1 cellular context compared by ENCODE assay signal in genomic region chr5:134965271-134965825, GRCh38.
TF ChIP-seq lines count a peak whose summit lies in the region.

No MANE protein-coding gene starts in this region.

TF ChIP-seq in HepG2, 621 proteins besides CTCF, POLR2A, EP300 and RAD21 (continued from another document and continues in another):
- TF ChIP-seq BCLAF1 (IDR thresholded peaks at IDR 0.05) (no peak), ZNF3 (CRISPR knock-in tag; IDR thresholded peaks at IDR 0.05) (no peak), ZBTB37 (CRISPR knock-in tag; IDR thresholded peaks at IDR 0.05) (no peak), FOXP4 (CRISPR knock-in tag; IDR thresholded peaks at IDR 0.05) (0 out of 2 replicates have a peak, but pooled peaks have one; percentile 33), ZBTB7A (CRISPR knock-in tag; IDR thresholded peaks at IDR 0.05) (no peak), HCFC1 (IDR thresholded peaks at IDR 0.05; ENCODE audit: low read depth, low read length) (no peak), HOXA7 (CRISPR knock-in tag; IDR thresholded peaks at IDR 0.05) (no peak), PHB2 (IDR thresholded peaks at IDR 0.05; ENCODE audit: partially characterized antibody) (no peak), MBNL3 (CRISPR knock-in tag; conservative IDR thresholded peaks at IDR 0.05) (no peak), PCBP1 (IDR thresholded peaks at IDR 0.05; ENCODE audit: borderline replicate concordance, low read depth, low read length) (no peak), SALL1 (CRISPR knock-in tag; IDR thresholded peaks at IDR 0.05) (peak; percentile 64), SIX1 (CRISPR knock-in tag; IDR thresholded peaks at IDR 0.05; ENCODE audit: borderline replicate concordance) (no peak), SIX4 (CRISPR knock-in tag; IDR thresholded peaks at IDR 0.05) (no peak), FLYWCH1 (CRISPR knock-in tag; IDR thresholded peaks at IDR 0.05) (no peak), NCOA2 (CRISPR knock-in tag; IDR thresholded peaks at IDR 0.05) (no peak), SRSF4 (IDR thresholded peaks at IDR 0.05; ENCODE audit: low read depth, low read length, poor library complexity, severe bottlenecking) (no peak), ATF7 (IDR thresholded peaks at IDR 0.05) (no peak), ATF7 (CRISPR knock-in tag; IDR thresholded peaks at IDR 0.05) (no peak), YY1 (IDR thresholded peaks at IDR 0.05; ENCODE audit: insufficient read depth, insufficient replicate concordance, low read depth, low read length) (no peak), ZBTB49 (CRISPR knock-in tag; IDR thresholded peaks at IDR 0.05; ENCODE audit: borderline replicate concordance) (no peak), SP2 (CRISPR knock-in tag; IDR thresholded peaks at IDR 0.05) (no peak), ZNF34 (CRISPR knock-in tag; IDR thresholded peaks at IDR 0.05; ENCODE audit: borderline replicate concordance) (no peak), CREB1 (IDR thresholded peaks at IDR 0.05) (no peak), CREB1 (CRISPR knock-in tag; IDR thresholded peaks at IDR 0.05) (no peak), PITX1 (CRISPR knock-in tag; IDR thresholded peaks at IDR 0.05) (peak; percentile 59; the same call in 1 of the 2 replicates), ZNF776 (CRISPR knock-in tag; IDR thresholded peaks at IDR 0.05) (no peak), ATF7-NPFF (CRISPR knock-in tag; IDR thresholded peaks at IDR 0.05; ENCODE audit: low read depth) (no peak), FOSL1 (CRISPR knock-in tag; IDR thresholded peaks at IDR 0.05; ENCODE audit: borderline replicate concordance) (no peak), CENPBD1 (CRISPR knock-in tag; IDR thresholded peaks at IDR 0.05; ENCODE audit: borderline replicate concordance, low read depth) (no peak), ZNF274 (CRISPR knock-in tag; IDR thresholded peaks at IDR 0.05) (no peak), RAD51 (IDR thresholded peaks at IDR 0.05; ENCODE audit: borderline replicate concordance) (no peak), RXRA (CRISPR knock-in tag; IDR thresholded peaks at IDR 0.05) (no peak), ZNF354B (CRISPR knock-in tag; IDR thresholded peaks at IDR 0.05) (no peak), ZNF343 (CRISPR knock-in tag; IDR thresholded peaks at IDR 0.05) (no peak), CC2D1A (CRISPR knock-in tag; IDR thresholded peaks at IDR 0.05) (no peak), U2AF1 (optimal IDR thresholded peaks at IDR 0.05; ENCODE audit: low read depth, low read length) (no peak), TIGD3 (CRISPR knock-in tag; IDR thresholded peaks at IDR 0.05; ENCODE audit: borderline replicate concordance) (no peak), CBX5 (CRISPR knock-in tag; IDR thresholded peaks at IDR 0.05; ENCODE audit: borderline replicate concordance) (no peak), ZNF552 (CRISPR knock-in tag; IDR thresholded peaks at IDR 0.05; ENCODE audit: borderline replicate concordance) (no peak), ZNF205 (CRISPR knock-in tag; IDR thresholded peaks at IDR 0.05) (no peak), LRRFIP1 (CRISPR knock-in tag; conservative IDR thresholded peaks at IDR 0.05) (no peak), IRX3 (CRISPR knock-in tag; IDR thresholded peaks at IDR 0.05; ENCODE audit: borderline replicate concordance, low read depth) (no peak), LCORL (IDR thresholded peaks at IDR 0.05) (no peak), LCORL (CRISPR knock-in tag; IDR thresholded peaks at IDR 0.05) (no peak), AHR (CRISPR knock-in tag; IDR thresholded peaks at IDR 0.05) (no peak), ZNF562 (CRISPR knock-in tag; IDR thresholded peaks at IDR 0.05; ENCODE audit: borderline replicate concordance) (no peak), MYPOP (CRISPR knock-in tag; IDR thresholded peaks at IDR 0.05) (no peak), XRCC5 (optimal IDR thresholded peaks at IDR 0.05; ENCODE audit: low read length) (no peak), PTBP1 (IDR thresholded peaks at IDR 0.05; ENCODE audit: low read depth, low read length, poor library complexity, severe bottlenecking) (no peak), ZXDC (CRISPR knock-in tag; IDR thresholded peaks at IDR 0.05) (no peak), ZNF746 (CRISPR knock-in tag; IDR thresholded peaks at IDR 0.05) (no peak), ZNF7 (CRISPR knock-in tag; IDR thresholded peaks at IDR 0.05) (no peak), CAMTA2 (CRISPR knock-in tag; IDR thresholded peaks at IDR 0.05; ENCODE audit: borderline replicate concordance) (no peak)
